In the genomic region with DNA sequence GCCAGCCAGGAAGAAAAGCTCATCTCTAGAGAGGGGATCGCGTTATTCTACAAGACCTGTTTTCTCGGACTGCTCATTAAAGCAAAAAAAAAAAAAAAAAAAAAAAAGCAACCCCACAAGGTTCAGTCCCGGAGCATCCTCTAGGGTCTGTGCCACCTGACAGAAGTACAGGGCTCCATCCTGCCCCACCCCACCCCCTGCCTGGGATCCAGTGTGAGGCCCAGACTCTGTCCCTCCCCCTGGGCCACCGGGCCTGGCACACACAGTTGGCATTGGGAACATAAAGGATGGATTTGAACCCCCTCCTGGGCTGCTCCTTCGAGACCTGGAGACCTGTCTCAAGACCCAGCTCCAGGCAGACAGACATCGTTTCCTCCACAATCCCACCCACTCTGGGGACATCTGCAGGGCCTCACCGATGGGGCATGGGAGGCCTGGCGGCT, we compare ENCODE assay signal across 8 cellular contexts. TPM values are rescaled to one million over a fixed set of nuclear protein-coding genes. Genes with fewer than 3 reads are reported as not detected.
A peak's percentile ranks its signal among the peaks of the same experiment; 100 is the strongest.
DNase-seq lines count a peak whose midpoint lies in the region; ATAC-seq, FAIRE-seq and TF ChIP-seq lines count a peak whose summit lies in the region.

No MANE protein-coding gene starts in this region.

- H3K9me3 ChIP-seq in SK-N-MC (ENCODE audit: low read depth, low read length) = no peaks in the 10 kb centered on the region
- H3K9me3 ChIP-seq in pancreas = no peaks in the 10 kb centered on the region

- no peak overlapping the region for H3K9ac ChIP-seq in SK-N-MC (ENCODE audit: insufficient read length)

- no peaks in the 10 kb centered on the region for H3K27me3 ChIP-seq in pancreas

- H3K36me3 ChIP-seq in SK-N-MC (ENCODE audit: insufficient read depth, low read length) (no peaks in the 10 kb centered on the region; the same call in 1 of the 2 replicates), pancreas (no peaks in the 10 kb centered on the region)

- H3K4me3 ChIP-seq in SK-N-MC (peak overlapping the region; percentile 75), pancreas (peak overlapping the region; percentile 74 to 93 (median 82))

- TF ChIP-seq POLR2A in erythroblast (IDR thresholded peaks at IDR 0.05; ENCODE audit: low read length) = peak; percentile 4

- peak; percentile 16 for DNase-seq in NCI-H1092 treated with DMSO at 0.1 percent for 48 hours (lab: John Stamatoyannopoulos, UW)
- DNase-seq in NCI-H1092 (lab: John Stamatoyannopoulos, UW) = no peak
- DNase-seq in SK-N-MC (ENCODE audit: low read depth, low spot score) = no peak
- DNase-seq in erythroblast (lab: John Stamatoyannopoulos, UW) = no peak
- DNase-seq in pancreas = peak in 1 of 6 donors; percentile 34
- DNase-seq in mesenteric fat pad (ENCODE audit: low spot score) = no peak
- DNase-seq in occipital lobe (lab: John Stamatoyannopoulos, UW) = no peak

- H3K27ac ChIP-seq in SK-N-MC (no peak overlapping the region), pancreas (peak overlapping the region in 2 of 4 donors; percentile 21 to 28)

- intact Hi-C loops in pancreas (cut with DNase I) = no loop called here

- ATAC-seq in pancreas (peak in 3 of 4 donors; percentile 1 to 6 (median 5)), HG03565 (IDR thresholded peaks at IDR 0.05; ENCODE audit: unreplicated experiment) (no peak)

- 32 to 37% methylated on average over 9 of the region's 9 CpGs for WGBS in pancreas, 2 donors

- peaks cover 0 to 4% (median 0%) of the 10 kb centered on the region in 3 donors for H3K4me1 ChIP-seq in pancreas

- TF ChIP-seq CTCF in pancreas (IDR thresholded peaks at IDR 0.05) = no peak

- FAIRE-seq in pancreas (lab: Jason Lieb, UNC) = no peak

RNA-seq across cellular contexts. Expression of a gene that starts 0.7 kb away (rescaled TPM):
- 10 to 100 TPM in 2 of 6 donors, 1 to 10 TPM in 4; 4.8 to 13.5 (median 7.1) TPM for total RNA-seq in pancreas
- polyA plus RNA-seq in pancreas = 1 to 10 TPM; 4.1 to 8.6 TPM
- total RNA-seq in mesenteric fat pad = 33.7 TPM
- 18.1 TPM for total RNA-seq in occipital lobe

RNA-seq across cellular contexts. Expression of a gene that starts 30.6 kb away (rescaled TPM):
- 1 to 10 TPM; 3.5 to 6.9 (median 5.3) TPM for total RNA-seq in pancreas
- polyA plus RNA-seq in pancreas = 1 to 10 TPM; 7.3 to 9.3 TPM
- 7.0 TPM for total RNA-seq in mesenteric fat pad
- total RNA-seq in occipital lobe = 14.3 TPM

RNA-seq across cellular contexts. Expression of a gene that starts 30.7 kb away (rescaled TPM):
- total RNA-seq in pancreas (1 to 10 TPM; 5.1 to 9.3 (median 7.6) TPM), mesenteric fat pad (14.8 TPM), occipital lobe (39.5 TPM)
- polyA plus RNA-seq in pancreas = 10 to 100 TPM; 12.3 to 18.4 TPM

RNA-seq across cellular contexts. Expression of a gene that starts 37.9 kb away (rescaled TPM):
- 10 to 100 TPM in 4 of 6 donors, 1 to 10 TPM in 2; 9.1 to 13.8 (median 10.8) TPM for total RNA-seq in pancreas
- 10 to 100 TPM; 34.3 to 40.1 TPM for polyA plus RNA-seq in pancreas
- total RNA-seq in mesenteric fat pad = 19.3 TPM
- total RNA-seq in occipital lobe = 13.6 TPM

RNA-seq across cellular contexts. Expression of a gene that starts 44.7 kb away (rescaled TPM):
- total RNA-seq in pancreas (10 to 100 TPM; 16.5 to 20.6 (median 17.7) TPM), mesenteric fat pad (43.6 TPM), occipital lobe (8.1 TPM)
- polyA plus RNA-seq in pancreas = 10 to 100 TPM; 56.3 to 59.8 TPM
